25 cellular contexts compared by ENCODE assay signal in genomic region chr14:81264011-81264410, GRCh38.
"Had no signal": no experiment of that assay in that cellular context is flagged by ENCODE, and none has a peak within 500 bp of the region (broad histone marks: within the 10 kb centered on the region; RNA-seq: fewer than 3 reads in every experiment).

No MANE protein-coding gene starts in this region.

- H3K4me3 Mint-ChIP-seq: activated B cell treated with CpG ODN at 0.5 μM for 24 hours; activated CD4-positive, alpha-beta T cell treated with anti-CD3 and anti-CD28 coated beads for 36 hours; activated naive CD8-positive, alpha-beta T cell treated with anti-CD3 and anti-CD28 coated beads for 36 hours; activated T-cell treated with anti-CD3 and anti-CD28 coated beads, Interleukin-2, amount 50 U/mL, for 4 hours; central memory CD8-positive, alpha-beta T cell; nephron progenitor cell; stimulated activated naive B cell treated with anti-CD40 and anti-IgM and Interleukin-4, amounts not matched to agents 10 μg/mL and 1 μg/mL and 100 μg/mL, for 72 hours; T-helper 1 cell treated with Interleukin-12 subunit alpha and Interleukin-12 subunit beta and Interleukin-4 antibody, amounts not matched to agents 30 μg/mL and 1 μg/mL, for 36 hours had no signal

- H3K4me2 ChIP-seq: smooth muscle cell had no signal

- H3K4me1 Mint-ChIP-seq: activated B cell treated with CpG ODN at 0.5 μM for 24 hours; central memory CD8-positive, alpha-beta T cell; stimulated activated naive B cell treated with anti-CD40 and anti-IgM and Interleukin-4, amounts not matched to agents 10 μg/mL and 1 μg/mL and 100 μg/mL, for 72 hours had no signal

- H3K4me1 ChIP-seq: breast epithelium, gastroesophageal sphincter, heart left ventricle, sigmoid colon, transverse colon had no signal

- H3K27ac ChIP-seq: breast epithelium, gastroesophageal sphincter, heart left ventricle, sigmoid colon, transverse colon had no signal

- H3K36me3 ChIP-seq: breast epithelium, gastroesophageal sphincter, sigmoid colon, transverse colon had no signal

- H3K27me3 ChIP-seq: breast epithelium, sigmoid colon, transverse colon had no signal

- DNase-seq: activated B cell treated with CpG ODN at 0.5 μM for 24 hours; activated CD4-positive, alpha-beta T cell treated with anti-CD3 and anti-CD28 coated beads for 36 hours; activated CD4-positive, alpha-beta T cell treated with anti-CD3 and anti-CD28 coated beads, Interleukin-2, amount 50 U/mL, for 4 hours; activated CD8-positive, alpha-beta memory T cell treated with anti-CD3 and anti-CD28 coated beads, Interleukin-2, amount 50 U/mL, for 48 hours; activated naive CD4-positive, alpha-beta T cell; activated naive CD8-positive, alpha-beta T cell treated with anti-CD3 and anti-CD28 coated beads for 36 hours; activated T-cell treated with anti-CD3 and anti-CD28 coated beads, Interleukin-2, amount 50 U/mL, for 4 hours; heart left ventricle; left cardiac atrium; mesendoderm; mucosa of descending colon; nephron progenitor cell; retina; sigmoid colon; stimulated activated CD4-positive, alpha-beta T cell treated with anti-CD3 and anti-CD28 coated beads, Interleukin-2, amount 100 ng/mL, for 48 hours; stimulated activated CD8-positive, alpha-beta memory T cell treated with anti-CD3 and anti-CD28 coated beads, Interleukin-4, amount 100 ng/mL, for 48 hours; stimulated activated naive B cell treated with anti-CD40 and anti-IgM and Interleukin-4, amounts not matched to agents 10 μg/mL and 1 μg/mL and 100 μg/mL, for 72 hours; T1000; transverse colon had no signal

- H3K4me3 ChIP-seq: breast epithelium, gastroesophageal sphincter, heart left ventricle, mucosa of descending colon, sigmoid colon, smooth muscle cell, transverse colon had no signal

- H3K27ac Mint-ChIP-seq: activated B cell treated with CpG ODN at 0.5 μM for 24 hours; activated CD4-positive, alpha-beta T cell treated with anti-CD3 and anti-CD28 coated beads for 36 hours; activated naive CD8-positive, alpha-beta T cell treated with anti-CD3 and anti-CD28 coated beads for 36 hours; activated T-helper 2 cell treated with anti-CD3 and anti-CD28 coated beads, Interferon-gamma antibody, Interleukin-2, Interleukin-4, amounts not matched to agents 10 μg/mL and 5 μg/mL and 100 μg/mL, durations not matched to agents 14 hours and 24 hours and 36 hours; nephron progenitor cell; stimulated activated naive B cell treated with anti-CD40 and anti-IgM and Interleukin-4, amounts not matched to agents 10 μg/mL and 1 μg/mL and 100 μg/mL, for 72 hours; T-helper 1 cell treated with Interleukin-12 subunit alpha and Interleukin-12 subunit beta and Interleukin-4 antibody, amounts not matched to agents 30 μg/mL and 1 μg/mL, for 36 hours had no signal

- H3K36me3 Mint-ChIP-seq: activated naive CD8-positive, alpha-beta T cell treated with anti-CD3 and anti-CD28 coated beads for 36 hours; stimulated activated naive B cell treated with anti-CD40 and anti-IgM and Interleukin-4, amounts not matched to agents 10 μg/mL and 1 μg/mL and 100 μg/mL, for 72 hours had no signal

- H3K9me3 ChIP-seq: breast epithelium, gastroesophageal sphincter, heart left ventricle, mucosa of descending colon, sigmoid colon, transverse colon had no signal

- H3K9me3 Mint-ChIP-seq: activated B cell treated with CpG ODN at 0.5 μM for 24 hours; activated naive CD8-positive, alpha-beta T cell treated with anti-CD3 and anti-CD28 coated beads for 36 hours; activated T-cell treated with anti-CD3 and anti-CD28 coated beads, Interleukin-2, amount 50 U/mL, for 4 hours; activated T-helper 2 cell treated with anti-CD3 and anti-CD28 coated beads, Interferon-gamma antibody, Interleukin-2, Interleukin-4, amounts not matched to agents 10 μg/mL and 5 μg/mL and 100 μg/mL, durations not matched to agents 14 hours and 24 hours and 36 hours; central memory CD8-positive, alpha-beta T cell; nephron progenitor cell; stimulated activated naive B cell treated with anti-CD40 and anti-IgM and Interleukin-4, amounts not matched to agents 10 μg/mL and 1 μg/mL and 100 μg/mL, for 72 hours; T-helper 1 cell treated with Interleukin-12 subunit alpha and Interleukin-12 subunit beta and Interleukin-4 antibody, amounts not matched to agents 30 μg/mL and 1 μg/mL, for 36 hours had no signal

- ATAC-seq: activated CD4-positive, alpha-beta T cell treated with anti-CD3 and anti-CD28 coated beads for 36 hours; activated T-cell treated with anti-CD3 and anti-CD28 coated beads, Interleukin-2, amount 50 U/mL, for 4 hours; gastroesophageal sphincter; heart left ventricle; left cardiac atrium; mucosa of descending colon; stimulated activated naive B cell treated with anti-CD40 and anti-IgM and Interleukin-4, amounts not matched to agents 10 μg/mL and 1 μg/mL and 100 μg/mL, for 72 hours had no signal
